25 cellular contexts compared by ENCODE assay signal in genomic region chr11:12274056-12274455, GRCh38.
DNase-seq lines count a peak whose midpoint lies in the region; ATAC-seq, FAIRE-seq and TF ChIP-seq lines count a peak whose summit lies in the region.
"Had no signal": no experiment of that assay in that cellular context is flagged by ENCODE, and none has a peak within 500 bp of the region (broad histone marks: within the 10 kb centered on the region; RNA-seq: fewer than 3 reads in every experiment).

No MANE protein-coding gene starts in this region.

- H3K9ac ChIP-seq in IMR-90 (ENCODE audit: low read depth, low read length): no peak overlapping the region

- no TSS peak for BruUV-seq in IMR-90 (replicated peaks; lab: Mats Ljungman, UMichigan)

- H2BK120ac ChIP-seq in IMR-90 (ENCODE audit: low read depth, low read length): peak overlapping the region; percentile 94

- peak overlapping the region; percentile 97; the same call in 2 of the 3 replicates for H2BK15ac ChIP-seq in IMR-90 (ENCODE audit: low read depth, low read length)

- no CpG with 5 or more reads among the region's 3 CpGs for WGBS in IMR-90 (ENCODE audit: extremely low coverage in 2 of 2, insufficient read length in 1 of 2), 2 experiments
- 56 to 76% methylated on average over 3 of the region's 3 CpGs for WGBS in body of pancreas, 2 donors
- WGBS in pancreas, 2 donors: 42 to 62% methylated on average over 3 of the region's 3 CpGs

- POLR2A ChIA-PET in IMR-90 (lab: Charles Lee; ENCODE audit: unreplicated experiment): no interaction called here

- CTCF ChIA-PET in IMR-90 (lab: Yijun Ruan, JAX): no interaction called here

- H4K91ac ChIP-seq in IMR-90 (ENCODE audit: insufficient read depth, low read depth, low read length): peak overlapping the region; percentile 86

- DNase-seq in NCI-H2196 (lab: John Stamatoyannopoulos, UW; ENCODE audit: unreplicated experiment) (peak; percentile 41), NCI-H2196 treated with DMSO at 0.1 percent for 48 hours (lab: John Stamatoyannopoulos, UW; ENCODE audit: unreplicated experiment) (no peak), IMR-90 (no peak), body of pancreas (peak; percentile 67 to 85 (median 76)), pancreas (peak in 4 of 6 donors; percentile 35 to 76 (median 52)), NCI-H1105 treated with DMSO at 0.1 percent for 48 hours (lab: John Stamatoyannopoulos, UW) (no peak), NCI-H1105 (lab: John Stamatoyannopoulos, UW) (no peak), DMS79 treated with DMSO at 0.1 percent for 48 hours (lab: John Stamatoyannopoulos, UW) (no peak)
- DNase-seq: activated CD4-positive, alpha-beta T cell treated with anti-CD3 and anti-CD28 coated beads, Interleukin-2, amount 10 ng/mL, durations not matched to agents 24 days and 14 days; activated naive CD4-positive, alpha-beta T cell treated with Interleukin-2 at 50 U/mL for 16 hours; activated T-cell treated with anti-CD3 and anti-CD28 coated beads, Interleukin-2, amount 50 U/mL, for 1 hour; left cardiac atrium; mammary epithelial cell; NCI-H1048; NCI-H187; NCI-H226; NCI-H748 treated with DMSO at 0.1 percent for 48 hours; stimulated activated naive B cell treated with anti-CD40 and anti-IgM and Interleukin-4, amounts not matched to agents 10 μg/mL and 1 μg/mL and 100 μg/mL, for 72 hours; T1000; WERI-Rb-1 had no signal

- H3K9me1 ChIP-seq in IMR-90 (ENCODE audit: insufficient read depth, low read length): peaks cover 57% of the 10 kb centered on the region

- no peak for TF ChIP-seq RAD21 in IMR-90 (IDR thresholded peaks at IDR 0.05; ENCODE audit: low read length)

- H3K4me3 ChIP-seq in IMR-90 (ENCODE audit: insufficient read depth, low read depth, low read length): no peak overlapping the region
- no peak overlapping the region for H3K4me3 ChIP-seq in body of pancreas
- no peak overlapping the region for H3K4me3 ChIP-seq in pancreas
- H3K4me3 ChIP-seq: dorsolateral prefrontal cortex, GM23338, hepatocyte, upper lobe of left lung had no signal

- TF ChIP-seq CTCF in IMR-90 (conservative IDR thresholded peaks at IDR 0.05; ENCODE audit: low read depth, low read length) (no peak), body of pancreas (IDR thresholded peaks at IDR 0.05) (no peak), pancreas (IDR thresholded peaks at IDR 0.05) (no peak)

- peak overlapping the region; percentile 93; the same call in 1 of the 2 replicates for H3K23ac ChIP-seq in IMR-90 (ENCODE audit: low read depth, low read length)

- H3K9me3 ChIP-seq in IMR-90 (ENCODE audit: control insufficient read depth, insufficient read depth, low read length) (no peaks in the 10 kb centered on the region), body of pancreas (no peaks in the 10 kb centered on the region), pancreas (no peaks in the 10 kb centered on the region)
- H3K9me3 ChIP-seq: upper lobe of left lung had no signal

- H2AFZ ChIP-seq in IMR-90 (replicated peaks; ENCODE audit: low read length, poor library complexity): no peak overlapping the region
- H2AFZ ChIP-seq: GM23338, hepatocyte had no signal

- H3K79me1 ChIP-seq in IMR-90 (ENCODE audit: low read depth in 1 of 2, low read length in 2 of 2): peaks cover 0 to 28% of the 10 kb centered on the region in 2 experiments; a peak in 2 of 4 replicates

- H3K27me3 ChIP-seq in IMR-90 (ENCODE audit: control insufficient read depth, insufficient read depth, low read length) (no peaks in the 10 kb centered on the region), body of pancreas (no peaks in the 10 kb centered on the region), pancreas (no peaks in the 10 kb centered on the region)
- H3K27me3 ChIP-seq: dorsolateral prefrontal cortex, hepatocyte, upper lobe of left lung had no signal

- peak overlapping the region; percentile 93 for H2AK9ac ChIP-seq in IMR-90 (replicated peaks; ENCODE audit: low read depth, low read length, poor library complexity)

- TF ChIP-seq POLR2A in IMR-90 (IDR thresholded peaks at IDR 0.05; ENCODE audit: low read depth, low read length): no peak; the same call in 1 of the 2 replicates
- TF ChIP-seq POLR2A in body of pancreas (IDR thresholded peaks at IDR 0.05): peak in 1 of 3 donors; percentile 16

- H2AK5ac ChIP-seq in IMR-90 (ENCODE audit: low read depth, low read length): peak overlapping the region; percentile 97

- ATAC-seq in IMR-90 (ENCODE audit: low read depth): no peak
- ATAC-seq in body of pancreas: peak; percentile 96
- ATAC-seq in pancreas: peak; percentile 79 to 88 (median 84)
- ATAC-seq: GM23338; stimulated activated naive B cell treated with anti-CD40 and anti-IgM and Interleukin-4, amounts not matched to agents 10 μg/mL and 1 μg/mL and 100 μg/mL, for 72 hours had no signal

- H3K4me1 ChIP-seq in IMR-90 (ENCODE audit: control insufficient read depth, insufficient read depth, low read length) (peaks cover 22% of the 10 kb centered on the region), body of pancreas (peaks cover 24% of the 10 kb centered on the region), pancreas (peaks cover 0 to 20% (median 7%) of the 10 kb centered on the region in 3 donors)

- dilution Hi-C loops in IMR-90 (cut with HindIII; ENCODE audit: low sequenced_read_pairs, unreplicated experiment): no loop called here

- in situ Hi-C loops in IMR-90 (cut with MboI; ENCODE audit: low sequenced_read_pairs): loop anchor here (25.0 kb wide), 1 partner anchor 1487 kb away; no protein-coding TSS in a partner anchor

- H3K27ac ChIP-seq in IMR-90 (ENCODE audit: insufficient read depth, low read length) (no peak overlapping the region), body of pancreas (peak overlapping the region in 2 of 4 donors; percentile 10 to 56), pancreas (peak overlapping the region in 1 of 4 donors; percentile 31)
- H3K27ac ChIP-seq: hepatocyte, upper lobe of left lung, WERI-Rb-1 had no signal

- H4K5ac ChIP-seq in IMR-90 (ENCODE audit: low read depth, low read length): peak overlapping the region; percentile 11; the same call in 1 of the 2 replicates

- H3K18ac ChIP-seq in IMR-90 (ENCODE audit: low read depth, low read length): peak overlapping the region; percentile 30; the same call in 1 of the 2 replicates

- H2BK5ac ChIP-seq in IMR-90 (ENCODE audit: low read depth, low read length, poor library complexity, severe bottlenecking): peak overlapping the region; percentile 29

- peak overlapping the region; percentile 99 for H3K4ac ChIP-seq in IMR-90 (ENCODE audit: low read depth, low read length)

- no peak overlapping the region for H3K4me2 ChIP-seq in IMR-90 (ENCODE audit: low read depth, low read length)
- H3K4me2 ChIP-seq: GM23338, hepatocyte had no signal

- peak overlapping the region; percentile 27 to 65; a peak in 2 of 4 replicates for H4K8ac ChIP-seq in IMR-90 (ENCODE audit: low read depth in 2 of 2, low read length in 2 of 2)

- peak overlapping the region; percentile 92 for H3K14ac ChIP-seq in IMR-90 (replicated peaks; ENCODE audit: low read depth, low read length)

- peak overlapping the region; percentile 97 for H2BK20ac ChIP-seq in IMR-90 (ENCODE audit: low read depth, low read length)

- intact Hi-C loops in IMR-90 (cut with micrococcal nuclease) (no loop called here), body of pancreas (cut with DNase I) (loop anchor here (10.0 kb wide), 1 partner anchor 469 kb away; no protein-coding TSS in a partner anchor), pancreas (cut with DNase I) (no loop called here)

- no peak overlapping the region for H3K56ac ChIP-seq in IMR-90 (ENCODE audit: extremely low read depth, insufficient read depth, low read length)

- H3K36me3 ChIP-seq in IMR-90 (ENCODE audit: control insufficient read depth, insufficient read depth, low read length) (no peaks in the 10 kb centered on the region), body of pancreas (replicated peaks in 1 of 2; ENCODE audit: insufficient read depth in 1 of 2, low read depth in 2 of 2) (no peaks in the 10 kb centered on the region), pancreas (no peaks in the 10 kb centered on the region)
- H3K36me3 ChIP-seq: upper lobe of left lung, WERI-Rb-1 had no signal

- FAIRE-seq in pancreas (lab: Jason Lieb, UNC): no peak
- FAIRE-seq: frontal cortex had no signal

- no peaks in the 10 kb centered on the region for H4K20me1 ChIP-seq in IMR-90 (ENCODE audit: insufficient read depth, low read length)

TF ChIP-seq in IMR-90, 13 proteins besides CTCF, POLR2A, EP300 and RAD21:
- no peak for TF ChIP-seq RCOR1 (IDR thresholded peaks at IDR 0.05; ENCODE audit: insufficient replicate concordance, low read length)
- TF ChIP-seq ELK1 (IDR thresholded peaks at IDR 0.05; ENCODE audit: borderline replicate concordance, low read depth, low read length): no peak
- TF ChIP-seq FOS (IDR thresholded peaks at IDR 0.05; ENCODE audit: low read depth, low read length): no peak
- no peak for TF ChIP-seq NFE2L2 (IDR thresholded peaks at IDR 0.05; ENCODE audit: low read depth, low read length)
- TF ChIP-seq RFX5 (IDR thresholded peaks at IDR 0.05; ENCODE audit: low read depth, low read length): no peak
- TF ChIP-seq CEBPB (IDR thresholded peaks at IDR 0.05; ENCODE audit: low read depth, low read length): no peak
- no peak for TF ChIP-seq BHLHE40 (IDR thresholded peaks at IDR 0.05; ENCODE audit: low read depth, low read length)
- no peak for TF ChIP-seq MAZ (IDR thresholded peaks at IDR 0.05; ENCODE audit: borderline replicate concordance, low read depth, low read length)
- no peak for TF ChIP-seq MXI1 (IDR thresholded peaks at IDR 0.05; ENCODE audit: borderline replicate concordance, low read depth, low read length)
- TF ChIP-seq CHD1 (IDR thresholded peaks at IDR 0.05; ENCODE audit: low read depth, low read length): no peak
- no peak for TF ChIP-seq MAFK (IDR thresholded peaks at IDR 0.05; ENCODE audit: low read depth, low read length)
- TF ChIP-seq, protein P1, sequence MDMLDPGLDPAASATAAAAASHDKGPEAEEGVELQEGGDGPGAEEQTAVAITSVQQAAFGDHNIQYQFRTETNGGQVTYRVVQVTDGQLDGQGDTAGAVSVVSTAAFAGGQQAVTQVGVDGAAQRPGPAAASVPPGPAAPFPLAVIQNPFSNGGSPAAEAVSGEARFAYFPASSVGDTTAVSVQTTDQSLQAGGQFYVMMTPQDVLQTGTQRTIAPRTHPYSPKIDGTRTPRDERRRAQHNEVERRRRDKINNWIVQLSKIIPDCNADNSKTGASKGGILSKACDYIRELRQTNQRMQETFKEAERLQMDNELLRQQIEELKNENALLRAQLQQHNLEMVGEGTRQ (IDR thresholded peaks at IDR 0.05; ENCODE audit: low read depth, low read length): no peak
- no peak for TF ChIP-seq SMC3 (IDR thresholded peaks at IDR 0.05; ENCODE audit: low read depth, low read length)

Comparison
In these comparisons a context has a peak if more than half of its experiments do, and no peak if none do; other contexts are left out.
1. DNase-seq: peak in NCI-H2196 (single experiment), body of pancreas (4 of 4) and pancreas (4 of 6); none in NCI-H2196 treated with DMSO at 0.1 percent for 48 hours (single experiment), IMR-90 (single experiment), NCI-H1105 treated with DMSO at 0.1 percent for 48 hours (single experiment), NCI-H1105 (single experiment) and DMS79 treated with DMSO at 0.1 percent for 48 hours (single experiment).